9 cellular contexts compared by ENCODE assay signal in genomic region chr1:51433269-51433971, GRCh38.
A peak's percentile ranks its signal among the peaks of the same experiment; 100 is the strongest.
DNase-seq lines count a peak whose midpoint lies in the region; ATAC-seq and TF ChIP-seq lines count a peak whose summit lies in the region.
"Had no signal": no experiment of that assay in that cellular context is flagged by ENCODE, and none has a peak within 500 bp of the region (broad histone marks: within the 10 kb centered on the region; RNA-seq: fewer than 3 reads in every experiment).

No MANE protein-coding gene starts in this region.

- H3K9me3 ChIP-seq in mucosa of descending colon, result no peaks in the 10 kb centered on the region
- H3K9me3 ChIP-seq: SJSA1 had no signal

- peak overlapping the region in 2 of 4 donors; percentile 38 to 58 for H3K4me3 Mint-ChIP-seq in IgD-negative memory B cell

- H3K36me3 ChIP-seq in mucosa of descending colon (ENCODE audit: low read depth), result no peaks in the 10 kb centered on the region

- peaks cover 16% of the 10 kb centered on the region for H3K36me3 Mint-ChIP-seq in IgD-negative memory B cell

- ATAC-seq in mucosa of descending colon, result peak; percentile 51

- H3K4me1 ChIP-seq in mucosa of descending colon (ENCODE audit: low read depth), result no peaks in the 10 kb centered on the region

- peaks cover 0 to 2% (median 0%) of the 10 kb centered on the region in 3 donors for H3K9me3 Mint-ChIP-seq in IgD-negative memory B cell

- DNase-seq in COLO829 (ENCODE audit: low spot score), result peak; percentile 22
- DNase-seq in cardiac fibroblast (ENCODE audit: low read depth in 2 of 2), result peak; percentile 46 to 55
- DNase-seq in mucosa of descending colon, result peak in 1 of 3 donors; percentile 16
- no peak for DNase-seq in SIG-M5 treated with dmso at 0.1 percent for 504 hours (lab: John Stamatoyannopoulos, UW; ENCODE audit: unreplicated experiment)
- DNase-seq in AG08395 (ENCODE audit: low spot score), result no peak
- no peak for DNase-seq in glomerular visceral epithelial cell (ENCODE audit: extremely low spot score)
- no peak for DNase-seq in NCI-H1092 (lab: John Stamatoyannopoulos, UW)

- intact Hi-C loops in mucosa of descending colon (cut with DNase I, micrococcal nuclease), result no loop called here

- peak overlapping the region in 2 of 3 donors; percentile 35 to 65 for H3K27ac Mint-ChIP-seq in IgD-negative memory B cell

- TF ChIP-seq CTCF in cardiac fibroblast (IDR thresholded peaks at IDR 0.05; ENCODE audit: low read depth, low read length), result no peak
- no peak for TF ChIP-seq CTCF in mucosa of descending colon (IDR thresholded peaks at IDR 0.05)

- peaks cover 22 to 27% (median 24%) of the 10 kb centered on the region in 3 donors for H3K4me1 Mint-ChIP-seq in IgD-negative memory B cell

- H3K4me3 ChIP-seq in cardiac fibroblast (replicated peaks in 1 of 2; ENCODE audit: low read depth in 2 of 2, low read length in 2 of 2), result no peak overlapping the region
- H3K4me3 ChIP-seq in mucosa of descending colon, result no peak overlapping the region
- H3K4me3 ChIP-seq: SJSA1 had no signal

- no peaks in the 10 kb centered on the region for H3K27me3 Mint-ChIP-seq in IgD-negative memory B cell

Comparison
In these comparisons a context has a peak if more than half of its experiments do, and no peak if none do; other contexts are left out.
1. DNase-seq: peak in COLO829 (single experiment) and cardiac fibroblast (2 of 2); none in SIG-M5 treated with dmso at 0.1 percent for 504 hours (single experiment), AG08395 (single experiment), glomerular visceral epithelial cell (single experiment) and NCI-H1092 (single experiment).